8 cellular contexts compared by ENCODE assay signal in the genomic region with DNA sequence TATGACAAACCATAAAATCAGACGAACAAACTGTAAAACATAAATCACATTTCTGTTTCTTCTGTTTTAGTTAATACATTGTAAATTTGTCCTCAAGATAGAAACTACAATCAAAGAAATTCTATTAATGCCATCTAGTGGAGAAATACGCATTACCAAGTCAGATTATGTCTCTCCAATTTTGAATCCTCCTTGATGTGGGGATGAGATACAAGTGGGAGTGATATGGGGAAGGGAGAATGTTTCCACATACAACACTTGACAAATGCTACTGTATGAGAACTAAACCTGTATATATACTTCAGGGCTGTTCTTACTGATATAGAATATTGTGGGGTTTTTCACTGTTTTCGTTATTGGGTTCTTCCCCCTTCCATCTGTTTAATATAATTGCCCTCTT. TPM values are rescaled to one million over a fixed set of nuclear protein-coding genes. Genes with fewer than 3 reads are reported as not detected.
DNase-seq lines count a peak whose midpoint lies in the region; ATAC-seq, FAIRE-seq and TF ChIP-seq lines count a peak whose summit lies in the region.

No MANE protein-coding gene starts in this region.

- CTCF ChIA-PET in A549 (lab: Yijun Ruan, JAX), result interaction anchor here (3.2 kb wide), 1 partner anchor 119 kb away, joined by 15 read pairs; no protein-coding TSS in a partner anchor

- no peak overlapping the region for H3K27ac ChIP-seq in A549
- peak overlapping the region in 1 of 4 donors; percentile 34 for H3K27ac ChIP-seq in esophagus muscularis mucosa (replicated peaks in 1 of 4)
- no peak overlapping the region for H3K27ac ChIP-seq in thoracic aorta
- no peak overlapping the region for H3K27ac ChIP-seq in left lung

- peak; percentile 26 to 29 for DNase-seq in A549 (ENCODE audit: low read depth in 1 of 2, low spot score in 1 of 2)
- DNase-seq in NCI-H69 (lab: John Stamatoyannopoulos, UW), result peak; percentile 16
- DNase-seq in esophagus muscularis mucosa (ENCODE audit: extremely low spot score), result no peak
- DNase-seq in thoracic aorta (ENCODE audit: low spot score), result no peak
- no peak for DNase-seq in left lung

- no peaks in the 10 kb centered on the region for H3K36me3 ChIP-seq in esophagus muscularis mucosa
- no peaks in the 10 kb centered on the region for H3K36me3 ChIP-seq in thoracic aorta
- no peaks in the 10 kb centered on the region for H3K36me3 ChIP-seq in left lung

- peak; percentile 44 to 55; a peak in 3 of 5 replicates for TF ChIP-seq RAD21 in A549 (conservative IDR thresholded peaks at IDR 0.05 in 1 of 2, IDR thresholded peaks at IDR 0.05 in 1 of 2)

- TF ChIP-seq CTCF in A549 (IDR thresholded peaks at IDR 0.05), result peak; percentile 56
- TF ChIP-seq CTCF in GM12875 (IDR thresholded peaks at IDR 0.05; ENCODE audit: borderline replicate concordance, insufficient read depth, low read depth, low read length), result peak; percentile 20; the same call in 1 of the 2 replicates
- TF ChIP-seq CTCF in esophagus muscularis mucosa (IDR thresholded peaks at IDR 0.05), result peak; percentile 27 to 59 (median 48)
- peak; percentile 19 for TF ChIP-seq CTCF in thoracic aorta (IDR thresholded peaks at IDR 0.05)
- TF ChIP-seq CTCF in left lung (IDR thresholded peaks at IDR 0.05), result peak in 1 of 2 donors; percentile 42

- H3K4me2 ChIP-seq in A549, result no peak overlapping the region

- POLR2A ChIA-PET in A549 (lab: Yijun Ruan, JAX), result no interaction called here

- no peaks in the 10 kb centered on the region for H3K9me3 ChIP-seq in A549
- no peaks in the 10 kb centered on the region for H3K9me3 ChIP-seq in esophagus muscularis mucosa
- no peaks in the 10 kb centered on the region for H3K9me3 ChIP-seq in thoracic aorta
- no peaks in the 10 kb centered on the region for H3K9me3 ChIP-seq in left lung

- no peak for TF ChIP-seq EP300 in A549 (IDR thresholded peaks at IDR 0.05)
- TF ChIP-seq EP300 in esophagus muscularis mucosa (IDR thresholded peaks at IDR 0.05), result no peak

- H3K27me3 ChIP-seq in esophagus muscularis mucosa, result no peaks in the 10 kb centered on the region
- H3K27me3 ChIP-seq in thoracic aorta (replicated peaks; ENCODE audit: insufficient read depth), result no peaks in the 10 kb centered on the region
- H3K27me3 ChIP-seq in left lung, result peaks cover 0 to 25% of the 10 kb centered on the region in 2 donors

- intact Hi-C loops in esophagus muscularis mucosa (cut with DNase I) (loop anchor here (5.0 kb wide), 1 partner anchor 95 kb away; no protein-coding TSS in a partner anchor), left lung (cut with DNase I) (loop anchor here in 1 of 2 donors (10.0 kb wide), 1 partner anchor 227 kb away; no protein-coding TSS in a partner anchor)

- 3% methylated on average over 3 of the region's 3 CpGs for WGBS in A549 (ENCODE audit: missing lambda C conversion rate)
- 32% methylated on average over 3 of the region's 3 CpGs for whole genome bisulfite sequencing in esophagus muscularis mucosa

- H3K4me1 ChIP-seq in A549 (no peaks in the 10 kb centered on the region; the same call in 2 of the 3 replicates), esophagus muscularis mucosa (peaks cover 0 to 16% (median 11%) of the 10 kb centered on the region in 4 donors), thoracic aorta (ENCODE audit: control insufficient read depth in 1 of 2, low read depth in 2 of 2) (peaks cover 0 to 10% of the 10 kb centered on the region in 2 donors), left lung (peaks cover 0 to 13% of the 10 kb centered on the region in 2 donors)

- 0 out of 6 replicates have a peak, but pooled peaks of 1 of the 2 experiments have one; percentile 11 for ATAC-seq in A549
- no peak for ATAC-seq in thoracic aorta (ENCODE audit: insufficient number of reproducible peaks, low FRiP score, low read depth)
- no peak for ATAC-seq in left lung
- ATAC-seq in HG03378 (IDR thresholded peaks at IDR 0.05; ENCODE audit: unreplicated experiment), result no peak
- no peak for ATAC-seq in HG02610 (IDR thresholded peaks at IDR 0.05; ENCODE audit: unreplicated experiment)

- FAIRE-seq in A549 (lab: Jason Lieb, UNC), result no peak

- no peak for TF ChIP-seq POLR2A in A549 (IDR thresholded peaks at IDR 0.05; ENCODE audit: low read length)
- TF ChIP-seq POLR2A in esophagus muscularis mucosa (IDR thresholded peaks at IDR 0.05; ENCODE audit: low read depth), result no peak

- H3K4me3 ChIP-seq in A549 (no peak overlapping the region), GM12875 (ENCODE audit: low read depth, low read length) (no peak overlapping the region), esophagus muscularis mucosa (no peak overlapping the region), thoracic aorta (no peak overlapping the region), left lung (no peak overlapping the region)

TF ChIP-seq in A549, 52 proteins besides CTCF, POLR2A, EP300 and RAD21:
- no peak for TF ChIP-seq RNF2 (IDR thresholded peaks at IDR 0.05; ENCODE audit: borderline replicate concordance, low read depth)
- no peak for TF ChIP-seq MAFK (IDR thresholded peaks at IDR 0.05; ENCODE audit: partially characterized antibody)
- TF ChIP-seq, protein P1, sequence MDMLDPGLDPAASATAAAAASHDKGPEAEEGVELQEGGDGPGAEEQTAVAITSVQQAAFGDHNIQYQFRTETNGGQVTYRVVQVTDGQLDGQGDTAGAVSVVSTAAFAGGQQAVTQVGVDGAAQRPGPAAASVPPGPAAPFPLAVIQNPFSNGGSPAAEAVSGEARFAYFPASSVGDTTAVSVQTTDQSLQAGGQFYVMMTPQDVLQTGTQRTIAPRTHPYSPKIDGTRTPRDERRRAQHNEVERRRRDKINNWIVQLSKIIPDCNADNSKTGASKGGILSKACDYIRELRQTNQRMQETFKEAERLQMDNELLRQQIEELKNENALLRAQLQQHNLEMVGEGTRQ (IDR thresholded peaks at IDR 0.05), result no peak
- TF ChIP-seq SMC3 (IDR thresholded peaks at IDR 0.05), result peak; percentile 62; the same call in 2 of the 3 replicates
- TF ChIP-seq, protein P2, sequence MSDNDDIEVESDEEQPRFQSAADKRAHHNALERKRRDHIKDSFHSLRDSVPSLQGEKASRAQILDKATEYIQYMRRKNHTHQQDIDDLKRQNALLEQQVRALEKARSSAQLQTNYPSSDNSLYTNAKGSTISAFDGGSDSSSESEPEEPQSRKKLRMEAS (IDR thresholded peaks at IDR 0.05), result no peak

RNA-seq across cellular contexts. Expression of a gene that starts 2.6 kb away (rescaled TPM):
- polyA plus RNA-seq in A549 (2011; rRNA removed), result 0.42 and 0.68 TPM in 2 replicates
- polyA plus RNA-seq in A549 (2012; cell fraction: cytosol; rRNA removed), result 0.01 TPM in 1 of 2 replicates, not detected in the other
- polyA plus RNA-seq in A549 (2012; cell fraction: nucleus; rRNA removed), result not detected in 2 replicates
- 0.04 to 0.08 TPM (median 0.07 TPM) in 3 replicates for polyA plus RNA-seq in A549 (2017; fragmentation: RNase III; extraction: RNeasy Plus Mini Kit Qiagen cat#74134 plus additional on column Dnase treatment)
- polyA minus RNA-seq in A549 (2011; rRNA and poly(A)+ RNA removed), result 0.04 and 0.05 TPM in 2 replicates
- 1 to 10 TPM in 3 of 4 donors, under 1 TPM in 1; 0.42 to 2.2 (median 1.5) TPM for total RNA-seq in esophagus muscularis mucosa
- 1 to 10 TPM in 1 of 2 donors, not detected in 1; 1.4 TPM for total RNA-seq in thoracic aorta
- total RNA-seq in left lung, result under 1 TPM; 0.58 to 0.73 TPM

Comparison
In these comparisons a context has a peak if more than half of its experiments do, and no peak if none do; other contexts are left out.
1. DNase-seq: peak in A549 (2 of 2) and NCI-H69 (single experiment); none in esophagus muscularis mucosa (single experiment), thoracic aorta (single experiment) and left lung (0 of 2).